ENCODE assay signal across 8 cellular contexts in genomic region chr7:127252380-127252718, GRCh38. TPM values are rescaled to one million over a fixed set of nuclear protein-coding genes. Genes with fewer than 3 reads are reported as not detected.
DNase-seq lines count a peak whose midpoint lies in the region; ATAC-seq and TF ChIP-seq lines count a peak whose summit lies in the region.

No MANE protein-coding gene starts in this region.

- H3K4me3 ChIP-seq in GM12875 (ENCODE audit: low read depth, low read length) (peak overlapping the region; percentile 40), fibroblast of mammary gland (ENCODE audit: control insufficient read depth, low read depth, low read length) (peak overlapping the region; percentile 26), retinal pigment epithelial cell (ENCODE audit: low read length) (peak overlapping the region; percentile 65)

- DNase-seq in SK-N-DZ (ENCODE audit: low spot score), result peak; percentile 28
- DNase-seq in fibroblast of mammary gland (ENCODE audit: low read depth), result no peak
- no peak for DNase-seq in retinal pigment epithelial cell (ENCODE audit: low read depth)
- DNase-seq in hepatic stellate cell (ENCODE audit: low spot score), result no peak
- no peak for DNase-seq in hypothalamus (lab: John Stamatoyannopoulos, UW)

- TF ChIP-seq CTCF in GM12875 (IDR thresholded peaks at IDR 0.05; ENCODE audit: borderline replicate concordance, insufficient read depth, low read depth, low read length) (no peak), fibroblast of mammary gland (conservative IDR thresholded peaks at IDR 0.05; ENCODE audit: control insufficient read depth, insufficient read depth, low read depth, low read length) (no peak), retinal pigment epithelial cell (conservative IDR thresholded peaks at IDR 0.05; ENCODE audit: low read depth, low read length) (peak; percentile 8)

- ATAC-seq in GM18861 (IDR thresholded peaks at IDR 0.05; ENCODE audit: unreplicated experiment), result no peak
- ATAC-seq in GM18858 (IDR thresholded peaks at IDR 0.05; ENCODE audit: unreplicated experiment), result no peak

RNA-seq across cellular contexts. Expression of gene GRM8, which starts 0.4 kb away (rescaled TPM):
- polyA plus RNA-seq in SK-N-DZ (2014; cell fraction: cytosol; rRNA removed), result 13.8 and 18.2 TPM in 2 replicates
- 17.6 and 18.4 TPM in 2 replicates for polyA plus RNA-seq in SK-N-DZ (2014; cell fraction: nucleus; rRNA removed)
